ENCODE assay signal across 8 cellular contexts in genomic region chr12:120445911-120446909, GRCh38. TPM values are rescaled to one million over a fixed set of nuclear protein-coding genes. Genes with fewer than 3 reads are reported as not detected.
DNase-seq lines count a peak whose midpoint lies in the region; ATAC-seq and TF ChIP-seq lines count a peak whose summit lies in the region.

Gene GATC (plus strand): TSS chr12:120446444. CDS start chr12:120446481, 37 bp downstream.
Gene TRIAP1 (minus strand): TSS chr12:120446384. CDS start chr12:120446372, 12 bp downstream.

- H3K4me3 Mint-ChIP-seq in progenitor cell of endocrine pancreas (ENCODE audit: low read depth): peak within 1 kb of the TSS; percentile 93

- peaks cover 17% of the 10 kb centered on the region for H3K4me1 Mint-ChIP-seq in progenitor cell of endocrine pancreas (ENCODE audit: low read depth)

- TF ChIP-seq CTCF in GM13976 (IDR thresholded peaks at IDR 0.05; ENCODE audit: borderline replicate concordance, control extremely low read depth, extremely low read depth, insufficient read depth, missing control alignments) (no peak), progenitor cell of endocrine pancreas (IDR thresholded peaks at IDR 0.05; ENCODE audit: unreplicated experiment) (no peak)

- WGBS in adipose tissue, 3 donors: 0% methylated on average over 79 to 80 of the region's 80 CpGs

- peak; percentile 96 for ATAC-seq in HG02759 (IDR thresholded peaks at IDR 0.05; ENCODE audit: unreplicated experiment)
- ATAC-seq in left cardiac atrium: peak; percentile 98 to 99

- peaks cover 8% of the 10 kb centered on the region for H3K36me3 Mint-ChIP-seq in progenitor cell of endocrine pancreas (ENCODE audit: insufficient read depth)

- peak within 1 kb of the TSS; percentile 89 for H3K27ac ChIP-seq in adipose tissue (ENCODE audit: low read depth, low read length)

- no peaks in the 10 kb centered on the region for H3K27me3 Mint-ChIP-seq in progenitor cell of endocrine pancreas

- DNase-seq in GM13976 (ENCODE audit: low spot score) (peak; percentile 91), NCI-H128 (lab: John Stamatoyannopoulos, UW; ENCODE audit: unreplicated experiment) (peak; percentile 60), left cardiac atrium (peak; percentile 83), progenitor cell of endocrine pancreas (ENCODE audit: low spot score, unreplicated experiment) (peak; percentile 69), ureter (ENCODE audit: low spot score) (peak; percentile 88)

- in situ Hi-C loops in GM13976 (cut with MboI; ENCODE audit: low sequenced_read_pairs, unreplicated experiment): no loop called here

- intact Hi-C loops in T-helper 1 cell treated with Interleukin-12 subunit alpha and Interleukin-12 subunit beta and Interleukin-4 antibody, amounts not matched to agents 30 ng/mL and 1 ng/mL, for 36 hours (cut with micrococcal nuclease): loop anchor here (1.0 to 10.0 kb wide), 5 partner anchors 8 to 1439 kb away; partner anchors contain the start of genes COX6A1, DYNLL1, PSMD9 and SRSF9
- intact Hi-C loops in left cardiac atrium (cut with DNase I): no loop called here

- H3K9me3 Mint-ChIP-seq in progenitor cell of endocrine pancreas (ENCODE audit: low read depth): no peaks in the 10 kb centered on the region

- peak within 1 kb of the TSS; percentile 98 for H3K27ac Mint-ChIP-seq in progenitor cell of endocrine pancreas

RNA-seq across cellular contexts. Expression of gene GATC, which starts in this region (rescaled TPM):
- total RNA-seq in T-helper 1 cell treated with Interleukin-12 subunit alpha and Interleukin-12 subunit beta and Interleukin-4 antibody, amounts not matched to agents 30 ng/mL and 1 ng/mL, for 36 hours: 31.3 and 37.3 TPM in 2 replicates
- polyA plus RNA-seq in adipose tissue: 10 to 100 TPM; 10.6 to 13.4 (median 12.3) TPM
- total RNA-seq in left cardiac atrium: 10 to 100 TPM; 14.8 to 19.1 TPM
- 28.0 and 30.9 TPM in 2 replicates for total RNA-seq in progenitor cell of endocrine pancreas
- 22.5 TPM for total RNA-seq in ureter

RNA-seq across cellular contexts. Expression of gene TRIAP1, which starts in this region (rescaled TPM):
- 41.4 and 41.5 TPM in 2 replicates for total RNA-seq in T-helper 1 cell treated with Interleukin-12 subunit alpha and Interleukin-12 subunit beta and Interleukin-4 antibody, amounts not matched to agents 30 ng/mL and 1 ng/mL, for 36 hours
- polyA plus RNA-seq in adipose tissue: 10 to 100 TPM; 29.0 to 34.4 (median 29.1) TPM
- 10 to 100 TPM; 13.6 to 15.3 TPM for total RNA-seq in left cardiac atrium
- 32.4 and 33.5 TPM in 2 replicates for total RNA-seq in progenitor cell of endocrine pancreas
- total RNA-seq in ureter: 15.8 TPM

Comparison
In these comparisons a context has a peak if more than half of its experiments do, and no peak if none do; other contexts are left out.
1. Peak in every context shown above with its lines: DNase-seq, ATAC-seq and H3K27ac ChIP-seq.